ENCODE assay signal across 8 cellular contexts in genomic region chr22:39519681-39520053, GRCh38. TPM values are rescaled to one million over a fixed set of nuclear protein-coding genes. Genes with fewer than 3 reads are reported as not detected.
DNase-seq lines count a peak whose midpoint lies in the region; TF ChIP-seq lines count a peak whose summit lies in the region.

No MANE protein-coding gene starts in this region.

- peak overlapping the region; percentile 86 for H3K4me3 ChIP-seq in GM23248
- H3K4me3 ChIP-seq in MM.1S (ENCODE audit: low read length): peak overlapping the region; percentile 100
- H3K4me3 ChIP-seq in ascending aorta: peak overlapping the region; percentile 92 to 100
- H3K4me3 ChIP-seq in iPS DF 6.9 (ENCODE audit: low read length): peak overlapping the region; percentile 66; the same call in 1 of the 2 replicates
- peak overlapping the region; percentile 89 for H3K4me3 ChIP-seq in skeletal muscle satellite cell (ENCODE audit: low read length)

- H3K27me3 ChIP-seq in GM23248 (replicated peaks; ENCODE audit: insufficient read depth): no peaks in the 10 kb centered on the region
- H3K27me3 ChIP-seq in MM.1S (replicated peaks; ENCODE audit: insufficient read depth, low read length): no peaks in the 10 kb centered on the region
- no peaks in the 10 kb centered on the region for H3K27me3 ChIP-seq in ascending aorta
- H3K27me3 ChIP-seq in iPS DF 6.9 (ENCODE audit: control insufficient read depth, insufficient read depth, low read length): no peaks in the 10 kb centered on the region
- no peaks in the 10 kb centered on the region for H3K27me3 ChIP-seq in skeletal muscle satellite cell (ENCODE audit: control insufficient read depth, insufficient read depth, low read length)

- H3K4me2 ChIP-seq in GM23248 (ENCODE audit: unreplicated experiment) (peak overlapping the region; percentile 75), MM.1S (ENCODE audit: low read depth, low read length) (peak overlapping the region; percentile 70), skeletal muscle satellite cell (ENCODE audit: low read length) (peak overlapping the region; percentile 95)

- H3K27ac ChIP-seq in GM23248 (peak overlapping the region; percentile 96), MM.1S (ENCODE audit: low read length) (peak overlapping the region; percentile 85), ascending aorta (peak overlapping the region; percentile 100), iPS DF 6.9 (ENCODE audit: low read length) (no peak overlapping the region)

- peak overlapping the region; percentile 58 for H2AFZ ChIP-seq in GM23248
- H2AFZ ChIP-seq in MM.1S (ENCODE audit: low read length): peak overlapping the region; percentile 34

- H4K20me1 ChIP-seq in GM23248 (ENCODE audit: insufficient read depth) (peaks cover 14% of the 10 kb centered on the region; the same call in 1 of the 2 replicates), MM.1S (ENCODE audit: insufficient read depth, low read length) (peaks cover 28% of the 10 kb centered on the region)

- TF ChIP-seq CTCF in MM.1S (IDR thresholded peaks at IDR 0.05; ENCODE audit: low read length) (peak; percentile 51), ascending aorta (IDR thresholded peaks at IDR 0.05) (peak in 2 of 3 experiments; percentile 29 to 56)

- intact Hi-C loops in ascending aorta (cut with DNase I): loop anchor here (1.0 to 5.0 kb wide), 4 partner anchors 13 to 202 kb away; partner anchors contain the start of genes MIEF1, RPL3 and RPS19BP1

- DNase-seq in NCI-H345 treated with DMSO at 0.1 percent for 48 hours (lab: John Stamatoyannopoulos, UW; ENCODE audit: unreplicated experiment) (peak; percentile 20), NCI-H345 (lab: John Stamatoyannopoulos, UW) (no peak), GM23248 (peak; percentile 89), MM.1S (peak; percentile 48), ascending aorta (ENCODE audit: low spot score in 2 of 2) (no peak), iPS DF 6.9 (ENCODE audit: low read depth, low spot score) (no peak), hepatic stellate cell (ENCODE audit: low spot score) (no peak)

- H3K9me2 ChIP-seq in GM23248 (ENCODE audit: insufficient read depth): no peaks in the 10 kb centered on the region
- H3K9me2 ChIP-seq in MM.1S (replicated peaks; ENCODE audit: insufficient read depth, low read length): no peaks in the 10 kb centered on the region

- peaks cover 33% of the 10 kb centered on the region for H3K36me3 ChIP-seq in GM23248 (ENCODE audit: low read depth)
- H3K36me3 ChIP-seq in MM.1S (replicated peaks; ENCODE audit: insufficient read depth, low read length): peaks cover 15% of the 10 kb centered on the region
- H3K36me3 ChIP-seq in ascending aorta: peaks cover 53 to 64% of the 10 kb centered on the region in 2 donors
- H3K36me3 ChIP-seq in iPS DF 6.9 (ENCODE audit: control insufficient read depth, insufficient read depth, low read length): peaks cover 36% of the 10 kb centered on the region
- peaks cover 57% of the 10 kb centered on the region for H3K36me3 ChIP-seq in skeletal muscle satellite cell (ENCODE audit: insufficient read depth, low read length)

- H3K9ac ChIP-seq in GM23248: peak overlapping the region; percentile 99
- H3K9ac ChIP-seq in MM.1S (ENCODE audit: low read length): peak overlapping the region; percentile 100
- peak overlapping the region; percentile 100 for H3K9ac ChIP-seq in skeletal muscle satellite cell (ENCODE audit: low read depth, low read length)

- 0 to 1% methylated on average over 25 to 31 of the region's 32 CpGs for WGBS in GM23248 (ENCODE audit: low coverage in 1 of 2, low lambda C conversion rate in 2 of 2, missing lambda C conversion rate in 2 of 2), 2 experiments
- no CpG with 5 or more reads among the region's 32 CpGs for WGBS in iPS DF 6.9 (ENCODE audit: insufficient coverage, insufficient read length)

- H3K4me1 ChIP-seq in GM23248 (ENCODE audit: insufficient read depth): peaks cover 20% of the 10 kb centered on the region
- H3K4me1 ChIP-seq in MM.1S (ENCODE audit: low read length): peaks cover 43% of the 10 kb centered on the region
- H3K4me1 ChIP-seq in ascending aorta: peaks cover 27 to 31% of the 10 kb centered on the region in 2 donors
- H3K4me1 ChIP-seq in iPS DF 6.9 (ENCODE audit: control insufficient read depth, insufficient read depth, low read length): 0 out of 2 replicates have a peak, but pooled peaks cover 5% of the 10 kb centered on the region
- H3K4me1 ChIP-seq in skeletal muscle satellite cell (ENCODE audit: control insufficient read depth, insufficient read depth, low read length): peaks cover 38% of the 10 kb centered on the region

- in situ Hi-C loops in GM23248 (cut with MboI): loop anchor here (10.0 kb wide), 1 partner anchor 365 kb away; the partner anchor contains the start of gene CBX7

- H3K9me3 ChIP-seq in GM23248 (ENCODE audit: low read depth) (no peaks in the 10 kb centered on the region), MM.1S (replicated peaks; ENCODE audit: insufficient read depth, low read length) (no peaks in the 10 kb centered on the region), ascending aorta (no peaks in the 10 kb centered on the region), iPS DF 6.9 (ENCODE audit: control insufficient read depth, insufficient read depth, low read length) (no peaks in the 10 kb centered on the region), skeletal muscle satellite cell (replicated peaks; ENCODE audit: low read length) (no peaks in the 10 kb centered on the region)

- H3F3A ChIP-seq in GM23248 (ENCODE audit: insufficient read depth) (peaks cover 65% of the 10 kb centered on the region), MM.1S (ENCODE audit: insufficient read depth, low read length) (peaks cover 76% of the 10 kb centered on the region)

- peaks cover 74% of the 10 kb centered on the region for H3K79me2 ChIP-seq in GM23248 (ENCODE audit: insufficient read depth)
- peaks cover 80% of the 10 kb centered on the region for H3K79me2 ChIP-seq in MM.1S (ENCODE audit: low read length)

RNA-seq across cellular contexts. Expression of gene ATF4, which starts 0.7 kb away (rescaled TPM):
- 481 and 529 TPM in 2 replicates for total RNA-seq in GM23248 (2014; rRNA removed; shearing (Covaris generic))
- 282 and 293 TPM in 2 replicates for polyA plus RNA-seq in GM23248 (2016; fragmentation: Nextera tagmentation; extraction: Ambion mirVana)
- total RNA-seq in ascending aorta: 173 TPM
- 164 and 266 TPM in 2 replicates for total RNA-seq in skeletal muscle satellite cell (2012; rRNA removed)

RNA-seq across cellular contexts. Expression of gene RPS19BP1, which starts 12.9 kb away (rescaled TPM):
- 81.6 and 93.9 TPM in 2 replicates for total RNA-seq in GM23248 (2014; rRNA removed; shearing (Covaris generic))
- polyA plus RNA-seq in GM23248 (2016; fragmentation: Nextera tagmentation; extraction: Ambion mirVana): 114 and 119 TPM in 2 replicates
- total RNA-seq in ascending aorta: 218 TPM
- total RNA-seq in skeletal muscle satellite cell (2012; rRNA removed): 45.2 and 62.4 TPM in 2 replicates

RNA-seq across cellular contexts. Expression of gene MIEF1, which starts 17.6 kb away (rescaled TPM):
- total RNA-seq in GM23248 (2014; rRNA removed; shearing (Covaris generic)): 26.2 and 27.1 TPM in 2 replicates
- polyA plus RNA-seq in GM23248 (2016; fragmentation: Nextera tagmentation; extraction: Ambion mirVana): 20.2 and 20.6 TPM in 2 replicates
- total RNA-seq in ascending aorta: 22.5 TPM
- 33.6 and 33.7 TPM in 2 replicates for total RNA-seq in skeletal muscle satellite cell (2012; rRNA removed)

RNA-seq across cellular contexts. Expression of gene CACNA1I, which starts 50.9 kb away (rescaled TPM):
- not detected in 2 replicates for total RNA-seq in GM23248 (2014; rRNA removed; shearing (Covaris generic))
- polyA plus RNA-seq in GM23248 (2016; fragmentation: Nextera tagmentation; extraction: Ambion mirVana): not detected in 2 replicates
- not detected for total RNA-seq in ascending aorta
- total RNA-seq in skeletal muscle satellite cell (2012; rRNA removed): not detected in 2 replicates

Comparison
In these comparisons a context has a peak if more than half of its experiments do, and no peak if none do; other contexts are left out.
1. DNase-seq: peak in NCI-H345 treated with DMSO at 0.1 percent for 48 hours (single experiment), GM23248 (single experiment) and MM.1S (single experiment); none in NCI-H345 (single experiment), ascending aorta (0 of 2), iPS DF 6.9 (single experiment) and hepatic stellate cell (single experiment).
2. Peak in every context shown above with its lines, with median percentiles within 50 percentile points of each other: H3K4me2 ChIP-seq, H3K4me3 ChIP-seq and H3K9ac ChIP-seq.